Comparison of ENCODE assay signal across 10 cellular contexts in the genomic region with DNA sequence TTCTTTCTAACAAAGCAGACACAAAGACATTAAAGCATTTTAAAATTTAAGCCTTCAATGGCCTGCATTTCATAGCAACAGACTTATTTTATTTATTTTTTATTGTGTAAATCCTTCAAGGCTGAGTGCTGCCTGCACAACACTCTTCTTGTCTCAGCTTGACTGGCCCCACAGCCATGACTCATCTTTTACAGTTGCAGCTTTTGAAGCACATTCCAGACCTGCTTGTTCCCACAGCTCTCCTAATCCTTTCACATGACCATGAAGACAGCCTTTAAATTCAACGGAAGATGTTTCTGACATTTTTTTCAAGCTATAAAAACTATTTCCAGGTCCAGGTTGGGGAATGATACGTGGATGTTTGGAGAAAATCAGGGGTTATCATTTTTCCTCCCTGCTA.
A peak's percentile ranks its signal among the peaks of the same experiment; 100 is the strongest.
DNase-seq lines count a peak whose midpoint lies in the region; ATAC-seq, FAIRE-seq and TF ChIP-seq lines count a peak whose summit lies in the region.
"Had no signal": no experiment of that assay in that cellular context is flagged by ENCODE, and none has a peak within 500 bp of the region (broad histone marks: within the 10 kb centered on the region; RNA-seq: fewer than 3 reads in every experiment).

No MANE protein-coding gene starts in this region.

- 3% methylated on average over 2 of the region's 2 CpGs for WGBS in A549 (ENCODE audit: missing lambda C conversion rate)

- no peak for TF ChIP-seq POLR2A in A549 (IDR thresholded peaks at IDR 0.05; ENCODE audit: low read length)

- H3K4me1 ChIP-seq in A549, result peaks cover 4% of the 10 kb centered on the region; the same call in 2 of the 3 replicates

- no peaks in the 10 kb centered on the region for H3K27me3 ChIP-seq in WERI-Rb-1 (ENCODE audit: insufficient read depth, low read depth, severe bottlenecking)

- TF ChIP-seq RAD21 in A549 (conservative IDR thresholded peaks at IDR 0.05 in 1 of 2, IDR thresholded peaks at IDR 0.05 in 1 of 2), result no peak

- CTCF ChIA-PET in A549 (lab: Yijun Ruan, JAX), result interaction anchor here (1.0 kb wide), 1 partner anchor 864 kb away, joined by 3 read pairs; no protein-coding TSS in a partner anchor

- H3K4me2 ChIP-seq in A549, result peak overlapping the region; percentile 48

- ATAC-seq in A549 (peak; percentile 92 to 93), GM19328 (IDR thresholded peaks at IDR 0.05; ENCODE audit: unreplicated experiment) (no peak), GM21576 (IDR thresholded peaks at IDR 0.05; ENCODE audit: unreplicated experiment) (no peak)

- 0 out of 3 replicates have a peak, but pooled peaks cover 4% of the 10 kb centered on the region for H3K9me3 ChIP-seq in A549
- H3K9me3 ChIP-seq in WERI-Rb-1 (ENCODE audit: severe bottlenecking), result peaks cover 8% of the 10 kb centered on the region

- FAIRE-seq in A549 (lab: Jason Lieb, UNC) (no peak), islet of Langerhans (lab: Jason Lieb, UNC) (peak; percentile 73)

- no peak for TF ChIP-seq EP300 in A549 (IDR thresholded peaks at IDR 0.05)

- H3K4me3 ChIP-seq in A549, result no peak overlapping the region
- peak overlapping the region; percentile 24; the same call in 1 of the 2 replicates for H3K4me3 ChIP-seq in WERI-Rb-1 (ENCODE audit: low read depth, low read length)

- POLR2A ChIA-PET in A549 (lab: Yijun Ruan, JAX), result no interaction called here

- H3K27ac ChIP-seq in A549 (peak overlapping the region in 1 of 2 experiments; percentile 28; a peak in 1 of 6 replicates), WERI-Rb-1 (peak overlapping the region; percentile 50)
- H3K27ac ChIP-seq: HL-60 had no signal

- TF ChIP-seq CTCF in A549 (IDR thresholded peaks at IDR 0.05), result no peak
- no peak for TF ChIP-seq CTCF in WERI-Rb-1 (IDR thresholded peaks at IDR 0.05; ENCODE audit: low read depth, low read length)

- no peaks in the 10 kb centered on the region for H3K36me3 ChIP-seq in WERI-Rb-1

- DNase-seq in A549 (ENCODE audit: low read depth in 1 of 2, low spot score in 1 of 2) (peak; percentile 18 to 71), HK-2 (ENCODE audit: unreplicated experiment) (peak; percentile 65), WERI-Rb-1 (peak; percentile 72), DMS79 (lab: John Stamatoyannopoulos, UW) (no peak)
- no peak for DNase-seq in activated CD8-positive, alpha-beta memory T cell treated with anti-CD3 and anti-CD28 coated beads for 24 hours
- DNase-seq: CD8-positive, alpha-beta memory T cell had no signal

TF ChIP-seq in A549, 52 proteins besides CTCF, POLR2A, EP300 and RAD21:
- TF ChIP-seq FOSL2 (IDR thresholded peaks at IDR 0.05) (no peak), FOSL2 (CRISPR knock-in tag; IDR thresholded peaks at IDR 0.05) (peak; percentile 67), RCOR1 (IDR thresholded peaks at IDR 0.05; ENCODE audit: low read depth, low read length) (no peak)

Comparison
In these comparisons a context has a peak if more than half of its experiments do, and no peak if none do; other contexts are left out.
1. ATAC-seq: peak in A549 (2 of 2); none in GM19328 (single experiment) and GM21576 (single experiment).
2. DNase-seq: peak in A549 (2 of 2), HK-2 (single experiment) and WERI-Rb-1 (single experiment); none in activated CD8-positive, alpha-beta memory T cell treated with anti-CD3 and anti-CD28 coated beads for 24 hours (single experiment) and DMS79 (single experiment).